ENCODE assay signal across 19 cellular contexts in genomic region chr1:67789551-67789950, GRCh38. TPM values are rescaled to one million over a fixed set of nuclear protein-coding genes. Genes with fewer than 3 reads are reported as not detected.
DNase-seq lines count a peak whose midpoint lies in the region; ATAC-seq, FAIRE-seq and TF ChIP-seq lines count a peak whose summit lies in the region.
"Had no signal": no experiment of that assay in that cellular context is flagged by ENCODE, and none has a peak within 500 bp of the region (broad histone marks: within the 10 kb centered on the region; RNA-seq: fewer than 3 reads in every experiment).

No MANE protein-coding gene starts in this region.

- H3K9ac ChIP-seq in K562 (ENCODE audit: insufficient read depth in 1 of 2, low read depth in 2 of 2, low read length in 2 of 2): no peak overlapping the region

- intact Hi-C loops in K562 (cut with micrococcal nuclease): no loop called here
- intact Hi-C loops in thyroid gland (cut with DNase I): no loop called here

- H3K4me1 ChIP-seq in K562 (replicated peaks in 1 of 2; ENCODE audit: control insufficient read depth in 2 of 2, insufficient read depth in 2 of 2, low read length in 2 of 2) (no peaks in the 10 kb centered on the region), gastroesophageal sphincter (peaks cover 24 to 96% (median 49%) of the 10 kb centered on the region in 3 donors), thyroid gland (peaks cover 49 to 76% of the 10 kb centered on the region in 2 donors)

- in situ Hi-C loops in K562 (cut with MboI): no loop called here

- no peaks in the 10 kb centered on the region for H4K20me1 ChIP-seq in K562 (replicated peaks; ENCODE audit: control insufficient read depth, insufficient read depth, low read length)

- H3K27ac ChIP-seq in K562 (ENCODE audit: extremely low read depth, low read depth, low read length) (no peak overlapping the region), gastroesophageal sphincter (peak overlapping the region in 3 of 4 donors; percentile 11 to 24 (median 18)), thyroid gland (peak overlapping the region in 2 of 3 donors; percentile 6)
- H3K27ac ChIP-seq: Peyer's patch had no signal

- TF ChIP-seq EP300 in K562 (IDR thresholded peaks at IDR 0.05; ENCODE audit: low read length): no peak
- no peak for TF ChIP-seq EP300 in gastroesophageal sphincter (IDR thresholded peaks at IDR 0.05)

- CTCF ChIA-PET in K562 (lab: Yijun Ruan, JAX; ENCODE audit: low intra/inter-chr PET ratio): no interaction called here

- no peak overlapping the region for H3K4me2 ChIP-seq in K562 (ENCODE audit: insufficient read depth, low read length)

- peak overlapping the region; percentile 96 for H3K27ac Mint-ChIP-seq in HFFc6

- POLR2A ChIA-PET in K562 (lab: Yijun Ruan, JAX): interaction anchor here (1.9 kb wide), 1 partner anchor 10 kb away, joined by 4 read pairs; no protein-coding TSS in a partner anchor

- no peak overlapping the region for H2AFZ ChIP-seq in K562 (ENCODE audit: low read depth, low read length)

- H3K79me2 ChIP-seq in K562 (ENCODE audit: control insufficient read depth, insufficient read depth, low read length): no peaks in the 10 kb centered on the region

- 5% methylated on average over 6 of the region's 6 CpGs for WGBS in K562 (ENCODE audit: insufficient coverage, low coverage, missing lambda C conversion rate)
- 82% methylated on average over 6 of the region's 6 CpGs; no CpG with 5 or more reads in 1 of the 2 donors for WGBS in gastroesophageal sphincter (ENCODE audit: low coverage in 1 of 2), 2 donors
- 85 to 86% methylated on average over 6 of the region's 6 CpGs for WGBS in thyroid gland, 2 donors

- TF ChIP-seq POLR2A in K562 (conservative IDR thresholded peaks at IDR 0.05) (no peak), gastroesophageal sphincter (IDR thresholded peaks at IDR 0.05) (no peak), thyroid gland (IDR thresholded peaks at IDR 0.05) (no peak)

- no TSS peak for BruUV-seq in K562 (replicated peaks; lab: Mats Ljungman, UMichigan)

- H3K4me3 ChIP-seq in K562 (no peak overlapping the region), gastroesophageal sphincter (no peak overlapping the region), thyroid gland (replicated peaks in 1 of 3) (no peak overlapping the region)
- H3K4me3 ChIP-seq: Peyer's patch, SJSA1 had no signal

- ATAC-seq in K562 (peak; percentile 20; the same call in 1 of the 3 replicates), gastroesophageal sphincter (no peak)

- peaks cover 97% of the 10 kb centered on the region for H3K4me1 Mint-ChIP-seq in HFFc6 (ENCODE audit: low read depth)
- H3K4me1 Mint-ChIP-seq: CD4-positive, CD25-positive, alpha-beta regulatory T cell had no signal

- peaks cover 6% of the 10 kb centered on the region; the same call in 1 of the 2 replicates for H3K36me3 Mint-ChIP-seq in HFFc6 (ENCODE audit: low read depth)
- H3K36me3 Mint-ChIP-seq: CD4-positive, CD25-positive, alpha-beta regulatory T cell had no signal

- H3K9me3 ChIP-seq in K562 (replicated peaks; ENCODE audit: control insufficient read depth, insufficient read depth, low read depth, low read length): no peaks in the 10 kb centered on the region
- no peaks in the 10 kb centered on the region for H3K9me3 ChIP-seq in gastroesophageal sphincter
- H3K9me3 ChIP-seq in thyroid gland: no peaks in the 10 kb centered on the region
- H3K9me3 ChIP-seq: Peyer's patch, SJSA1 had no signal

- TF ChIP-seq CTCF in HFFc6 (IDR thresholded peaks at IDR 0.05) (no peak), K562 (IDR thresholded peaks at IDR 0.05 in 2 of 3, conservative IDR thresholded peaks at IDR 0.05 in 1 of 3; ENCODE audit: insufficient read depth in 2 of 3, low read depth in 1 of 3, low read length in 3 of 3) (no peak), gastroesophageal sphincter (IDR thresholded peaks at IDR 0.05) (no peak), thyroid gland (IDR thresholded peaks at IDR 0.05) (no peak)

- H3K36me3 ChIP-seq in K562 (ENCODE audit: control insufficient read depth, insufficient read depth, low read length) (no peaks in the 10 kb centered on the region), gastroesophageal sphincter (no peaks in the 10 kb centered on the region), thyroid gland (no peaks in the 10 kb centered on the region)
- H3K36me3 ChIP-seq: Peyer's patch had no signal

- FAIRE-seq in K562 (lab: Jason Lieb, UNC): no peak

- DNase-seq in HFFc6 (no peak), K562 (ENCODE audit: extremely low read depth in 1 of 4, low spot score in 3 of 4) (no peak), thyroid gland (no peak), SIG-M5 (lab: John Stamatoyannopoulos, UW) (no peak), ecto neural progenitor cell (ENCODE audit: low spot score) (no peak), NCI-H1930 (lab: John Stamatoyannopoulos, UW) (no peak)
- DNase-seq: CD4-positive, CD25-positive, alpha-beta regulatory T cell; DMS79; KBM-7; MM.1S; NCI-H1048; NCI-H1417 treated with DMSO at 0.1 percent for 48 hours; NCI-H187 treated with DMSO at 0.1 percent for 48 hours; NCI-H2227 treated with DMSO at 0.1 percent for 48 hours; NCI-H524 treated with DMSO at 0.1 percent for 48 hours; NCI-H82; Peyer's patch had no signal

- peaks cover 16 to 26% of the 10 kb centered on the region in 2 experiments for H3K27me3 ChIP-seq in K562 (ENCODE audit: control insufficient read depth in 2 of 2, insufficient read depth in 2 of 2, low read length in 2 of 2)
- no peaks in the 10 kb centered on the region for H3K27me3 ChIP-seq in gastroesophageal sphincter
- no peaks in the 10 kb centered on the region for H3K27me3 ChIP-seq in thyroid gland
- H3K27me3 ChIP-seq: Peyer's patch, SJSA1 had no signal

- H3K9me3 Mint-ChIP-seq in HFFc6: no peaks in the 10 kb centered on the region

- H3K4me3 Mint-ChIP-seq in HFFc6: peak overlapping the region; percentile 84; the same call in 1 of the 2 replicates
- H3K4me3 Mint-ChIP-seq: CD4-positive, CD25-positive, alpha-beta regulatory T cell had no signal

- no peak for TF ChIP-seq RAD21 in K562 (CRISPR knock-in tag; conservative IDR thresholded peaks at IDR 0.05 in 1 of 2, IDR thresholded peaks at IDR 0.05 in 1 of 2)

- no peaks in the 10 kb centered on the region; the same call in 1 of the 2 replicates for H3K27me3 Mint-ChIP-seq in HFFc6 (ENCODE audit: insufficient read depth)

- H3K9me1 ChIP-seq in K562 (ENCODE audit: control insufficient read depth, insufficient read depth, low read length): no peaks in the 10 kb centered on the region

TF ChIP-seq in K562, 482 proteins besides CTCF, POLR2A, EP300 and RAD21:
- TF ChIP-seq, protein P1, sequence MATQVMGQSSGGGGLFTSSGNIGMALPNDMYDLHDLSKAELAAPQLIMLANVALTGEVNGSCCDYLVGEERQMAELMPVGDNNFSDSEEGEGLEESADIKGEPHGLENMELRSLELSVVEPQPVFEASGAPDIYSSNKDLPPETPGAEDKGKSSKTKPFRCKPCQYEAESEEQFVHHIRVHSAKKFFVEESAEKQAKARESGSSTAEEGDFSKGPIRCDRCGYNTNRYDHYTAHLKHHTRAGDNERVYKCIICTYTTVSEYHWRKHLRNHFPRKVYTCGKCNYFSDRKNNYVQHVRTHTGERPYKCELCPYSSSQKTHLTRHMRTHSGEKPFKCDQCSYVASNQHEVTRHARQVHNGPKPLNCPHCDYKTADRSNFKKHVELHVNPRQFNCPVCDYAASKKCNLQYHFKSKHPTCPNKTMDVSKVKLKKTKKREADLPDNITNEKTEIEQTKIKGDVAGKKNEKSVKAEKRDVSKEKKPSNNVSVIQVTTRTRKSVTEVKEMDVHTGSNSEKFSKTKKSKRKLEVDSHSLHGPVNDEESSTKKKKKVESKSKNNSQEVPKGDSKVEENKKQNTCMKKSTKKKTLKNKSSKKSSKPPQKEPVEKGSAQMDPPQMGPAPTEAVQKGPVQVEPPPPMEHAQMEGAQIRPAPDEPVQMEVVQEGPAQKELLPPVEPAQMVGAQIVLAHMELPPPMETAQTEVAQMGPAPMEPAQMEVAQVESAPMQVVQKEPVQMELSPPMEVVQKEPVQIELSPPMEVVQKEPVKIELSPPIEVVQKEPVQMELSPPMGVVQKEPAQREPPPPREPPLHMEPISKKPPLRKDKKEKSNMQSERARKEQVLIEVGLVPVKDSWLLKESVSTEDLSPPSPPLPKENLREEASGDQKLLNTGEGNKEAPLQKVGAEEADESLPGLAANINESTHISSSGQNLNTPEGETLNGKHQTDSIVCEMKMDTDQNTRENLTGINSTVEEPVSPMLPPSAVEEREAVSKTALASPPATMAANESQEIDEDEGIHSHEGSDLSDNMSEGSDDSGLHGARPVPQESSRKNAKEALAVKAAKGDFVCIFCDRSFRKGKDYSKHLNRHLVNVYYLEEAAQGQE (CRISPR knock-in tag; IDR thresholded peaks at IDR 0.05; ENCODE audit: low read depth): no peak
- TF ChIP-seq SPI1 (IDR thresholded peaks at IDR 0.05; ENCODE audit: borderline replicate concordance, low read depth, low read length): 0 out of 2 replicates have a peak, but pooled peaks have one; percentile 2

RNA-seq across cellular contexts. Expression of gene GNG12, which starts 43.7 kb away (rescaled TPM):
- total RNA-seq in HFFc6 (2021; fragmentation: NEBNext Ultra II Directional; extraction: Animal tissue kit (Norgen Biotek cat#: 25700)): 100 to 1,000 TPM; 172 to 229 (median 198) TPM
- 1.7 and 2.8 TPM in 2 replicates for total RNA-seq in K562 (2011; cell fraction: chromatin; rRNA removed; ENCODE audit: low replicate concordance)
- 0.13 and 0.50 TPM in 2 replicates for total RNA-seq in K562 (2011; cell fraction: nucleolus; rRNA removed)
- 0.88 and 2.5 TPM in 2 replicates for total RNA-seq in K562 (2011; cell fraction: nucleoplasm; rRNA removed)
- 3.3 and 3.6 TPM in 2 replicates for total RNA-seq in K562 (2014; rRNA removed)
- 6.0 and 6.6 TPM in 2 replicates for total RNA-seq in K562 (2014; rRNA removed; fragmentation: Illumina TruSeq; extraction: Trizol)
- total RNA-seq in K562 (2015; rRNA removed; fragmentation: Illumina TruSeq; extraction: Trizol): 4.9 and 5.6 TPM in 2 replicates
- 3.7 and 4.1 TPM in 2 replicates for total RNA-seq in K562 (2021)
- 4.6 and 7.5 TPM in 2 replicates for polyA plus RNA-seq in K562 (2011; rRNA removed)
- polyA plus RNA-seq in K562 (2011; cell fraction: cytosol; rRNA removed): 0.82 and 5.4 TPM in 2 replicates
- polyA plus RNA-seq in K562 (2011; cell fraction: nucleus; rRNA removed): 1.5 and 4.3 TPM in 2 replicates
- polyA plus RNA-seq in K562 (2012): 3.2 and 4.9 TPM in 2 replicates
- polyA plus RNA-seq in K562 (2014; fragmentation: Illumina TruSeq; extraction: Trizol): 4.2 and 5.4 TPM in 2 replicates
- 1 to 10 TPM; 2.6 to 2.7 TPM for polyA plus RNA-seq in K562 (2014; fragmentation: Nextera tagmentation; extraction: Ambion mirVana)
- 2.8 and 3.0 TPM in 2 replicates for polyA plus RNA-seq in K562 (2014; rRNA removed)
- polyA minus RNA-seq in K562 (2011; rRNA and poly(A)+ RNA removed): 3.9 and 9.8 TPM in 2 replicates
- 1.4 and 3.4 TPM in 2 replicates for polyA minus RNA-seq in K562 (2011; cell fraction: cytosol; rRNA and poly(A)+ RNA removed)
- 0.67 and 3.6 TPM in 2 replicates for polyA minus RNA-seq in K562 (2011; cell fraction: nucleus; rRNA and poly(A)+ RNA removed)
- total RNA-seq in gastroesophageal sphincter: 100 to 1,000 TPM; 135 to 175 (median 149) TPM
- 100 to 1,000 TPM; 100 to 155 (median 127) TPM for total RNA-seq in thyroid gland
- total RNA-seq: CD4-positive, CD25-positive, alpha-beta regulatory T cell had no signal
- polyA plus RNA-seq: CD4-positive, CD25-positive, alpha-beta regulatory T cell had no signal

Comparison
In these comparisons a context has a peak if more than half of its experiments do, and no peak if none do; other contexts are left out.
1. RNA of gene GNG12, which starts 43.7 kb away (total RNA-seq): 172 to 229 TPM in HFFc6, 135 to 175 TPM in gastroesophageal sphincter and 100 to 155 TPM in thyroid gland; 0.13 to 6.6 TPM in K562; every median in the first group is over 10 times any median in the second.